Comparison of ENCODE assay signal across 8 cellular contexts in genomic region chr17:3722716-3723115, GRCh38. TPM values are rescaled to one million over a fixed set of nuclear protein-coding genes. Genes with fewer than 3 reads are reported as not detected.
DNase-seq lines count a peak whose midpoint lies in the region; ATAC-seq and TF ChIP-seq lines count a peak whose summit lies in the region.

No MANE protein-coding gene starts in this region.

- no peaks in the 10 kb centered on the region for H3K9me2 ChIP-seq in OCI-LY1 (ENCODE audit: low read depth, low read length)

- peaks cover 7% of the 10 kb centered on the region for H3K79me1 ChIP-seq in neuronal stem cell (ENCODE audit: low read depth, low read length)

- no peak overlapping the region for H3K27ac ChIP-seq in CD8-positive, alpha-beta T cell (ENCODE audit: low read depth, low read length)
- H3K27ac ChIP-seq in OCI-LY1 (ENCODE audit: low read depth, low read length, poor library complexity, severe bottlenecking) (peak overlapping the region; percentile 48), endodermal cell (ENCODE audit: low read depth, low read length) (no peak overlapping the region), neuronal stem cell (replicated peaks; ENCODE audit: low read length) (no peak overlapping the region)

- H3K9me3 Mint-ChIP-seq in CD8-positive, alpha-beta T cell = no peaks in the 10 kb centered on the region
- H3K9me3 Mint-ChIP-seq in endodermal cell = no peaks in the 10 kb centered on the region

- H3K27me3 Mint-ChIP-seq in CD8-positive, alpha-beta T cell (ENCODE audit: low read depth) = no peaks in the 10 kb centered on the region
- H3K27me3 Mint-ChIP-seq in endodermal cell (ENCODE audit: insufficient read depth) = no peaks in the 10 kb centered on the region

- H2AFZ ChIP-seq in OCI-LY1 (ENCODE audit: low read length) = no peak overlapping the region
- H2AFZ ChIP-seq in neuronal stem cell (ENCODE audit: low read length) = peak overlapping the region; percentile 95

- H3K36me3 ChIP-seq in CD8-positive, alpha-beta T cell (ENCODE audit: insufficient read depth, low read length) = no peaks in the 10 kb centered on the region
- H3K36me3 ChIP-seq in OCI-LY1 (ENCODE audit: insufficient read depth, low read length) (peaks cover 43% of the 10 kb centered on the region), endodermal cell (ENCODE audit: control insufficient read depth, insufficient read depth, low read length) (peaks cover 35% of the 10 kb centered on the region), neuronal stem cell (replicated peaks in 1 of 2; ENCODE audit: control insufficient read depth in 2 of 2, insufficient read depth in 2 of 2, low read length in 2 of 2) (peaks cover 18 to 64% of the 10 kb centered on the region in 2 donors)

- no peak overlapping the region for H3K23ac ChIP-seq in neuronal stem cell (ENCODE audit: low read depth, low read length, poor library complexity)

- H4K8ac ChIP-seq in neuronal stem cell (ENCODE audit: low read depth, low read length) = no peak overlapping the region

- ATAC-seq in CD8-positive, alpha-beta T cell = no peak

- POLR2A ChIA-PET in CD8-positive, alpha-beta T cell (lab: Charles Lee) = interaction anchor here (1.3 to 4.3 kb wide), 5 partner anchors 11 to 123 kb away, joined by 3 to 26 read pairs (median 5); partner anchors contain the start of genes NCBP3 and P2RX5

- H3F3A ChIP-seq in OCI-LY1 (ENCODE audit: insufficient read depth, low read length) = no peaks in the 10 kb centered on the region

- no peak overlapping the region for H2BK5ac ChIP-seq in neuronal stem cell (ENCODE audit: low read length)

- peak overlapping the region; percentile 88 for H3K4me3 Mint-ChIP-seq in CD8-positive, alpha-beta T cell
- H3K4me3 Mint-ChIP-seq in endodermal cell = peak overlapping the region; percentile 80

- no peak overlapping the region for H2BK12ac ChIP-seq in neuronal stem cell (ENCODE audit: low read length)

- no peaks in the 10 kb centered on the region for H3K27me3 ChIP-seq in CD8-positive, alpha-beta T cell (ENCODE audit: insufficient read depth, low read length)
- no peaks in the 10 kb centered on the region for H3K27me3 ChIP-seq in OCI-LY1 (ENCODE audit: insufficient read depth, low read length)
- H3K27me3 ChIP-seq in endodermal cell (ENCODE audit: control insufficient read depth, insufficient read depth, low read length, poor library complexity, severe bottlenecking) = no peaks in the 10 kb centered on the region
- no peaks in the 10 kb centered on the region for H3K27me3 ChIP-seq in neuronal stem cell (ENCODE audit: control insufficient read depth in 3 of 3, insufficient read depth in 3 of 3, low read depth in 1 of 3, low read length in 3 of 3)

- no peak for TF ChIP-seq CTCF in CD8-positive, alpha-beta T cell (IDR thresholded peaks at IDR 0.05)
- TF ChIP-seq CTCF in OCI-LY1 (IDR thresholded peaks at IDR 0.05; ENCODE audit: low read length) (no peak), endodermal cell (conservative IDR thresholded peaks at IDR 0.05) (no peak)

- peaks cover 38% of the 10 kb centered on the region for H3K36me3 Mint-ChIP-seq in CD8-positive, alpha-beta T cell
- peaks cover 42% of the 10 kb centered on the region for H3K36me3 Mint-ChIP-seq in endodermal cell (ENCODE audit: low read depth)

- H3K4me3 ChIP-seq in CD8-positive, alpha-beta T cell (ENCODE audit: low read depth, low read length) = peak overlapping the region; percentile 99
- H3K4me3 ChIP-seq in OCI-LY1 (ENCODE audit: low read depth, low read length, poor library complexity, severe bottlenecking) (peak overlapping the region; percentile 95), endodermal cell (ENCODE audit: low read length) (peak overlapping the region; percentile 92), neuronal stem cell (ENCODE audit: low read length in 2 of 2) (peak overlapping the region; percentile 95 to 97)

- CTCF ChIA-PET in CD8-positive, alpha-beta T cell (lab: Charles Lee) = interaction anchor here (0.7 to 3.7 kb wide), 11 partner anchors 10 to 121 kb away, joined by 3 to 18 read pairs (median 3); no protein-coding TSS in a partner anchor

- H3K4me1 Mint-ChIP-seq in CD8-positive, alpha-beta T cell (ENCODE audit: low read depth) = peaks cover 39% of the 10 kb centered on the region
- H3K4me1 Mint-ChIP-seq in endodermal cell = peaks cover 17% of the 10 kb centered on the region

- peak overlapping the region; percentile 97 for H3K4me2 ChIP-seq in OCI-LY1 (ENCODE audit: low read length)
- H3K4me2 ChIP-seq in neuronal stem cell (ENCODE audit: insufficient read depth, low read length, poor library complexity, severe bottlenecking) = peak overlapping the region; percentile 63

- H3K9ac ChIP-seq in OCI-LY1 (ENCODE audit: low read length) (peak overlapping the region; percentile 96), endodermal cell (ENCODE audit: extremely low read depth, low read length, poor library complexity, severe bottlenecking) (peak overlapping the region; percentile 66), neuronal stem cell (ENCODE audit: low read depth, low read length, poor library complexity) (no peak overlapping the region)

- H2AK5ac ChIP-seq in neuronal stem cell (ENCODE audit: low read depth, low read length) = no peak overlapping the region

- intact Hi-C loops in CD8-positive, alpha-beta T cell (cut with DNase I, micrococcal nuclease) = loop anchor here (1.0 to 5.0 kb wide), 6 partner anchors 11 to 540 kb away; partner anchors contain the start of genes P2RX5 (in 2 of the 2), ANKFY1 (in 1 of the 2), EMC6 (in 1 of the 2) and TAX1BP3 (in 1 of the 2)

- H3K9me3 ChIP-seq in CD8-positive, alpha-beta T cell (ENCODE audit: low read length) = no peaks in the 10 kb centered on the region
- no peaks in the 10 kb centered on the region for H3K9me3 ChIP-seq in OCI-LY1 (ENCODE audit: low read length)
- no peaks in the 10 kb centered on the region for H3K9me3 ChIP-seq in endodermal cell (ENCODE audit: control insufficient read depth, low read length)
- no peaks in the 10 kb centered on the region for H3K9me3 ChIP-seq in neuronal stem cell (replicated peaks in 1 of 2; ENCODE audit: control insufficient read depth in 2 of 2, insufficient read depth in 1 of 2, low read depth in 1 of 2, low read length in 2 of 2)

- no peak overlapping the region for H4K91ac ChIP-seq in neuronal stem cell (ENCODE audit: low read depth, low read length, poor library complexity)

- no peak overlapping the region for H3K14ac ChIP-seq in neuronal stem cell (ENCODE audit: low read length)

- H3K27ac Mint-ChIP-seq in CD8-positive, alpha-beta T cell = peak overlapping the region; percentile 84
- no peak overlapping the region for H3K27ac Mint-ChIP-seq in endodermal cell

- DNase-seq in CD8-positive, alpha-beta T cell = no peak
- DNase-seq in endodermal cell = no peak
- no peak for DNase-seq in neuronal stem cell (ENCODE audit: low spot score)
- no peak for DNase-seq in SKM-1 (lab: John Stamatoyannopoulos, UW; ENCODE audit: unreplicated experiment)
- DNase-seq in amygdala (lab: John Stamatoyannopoulos, UW) = no peak
- DNase-seq in Kasumi-1 (lab: John Stamatoyannopoulos, UW) = no peak
- no peak for DNase-seq in foreskin melanocyte

- H3K18ac ChIP-seq in neuronal stem cell (ENCODE audit: low read length) = no peak overlapping the region

- H2BK15ac ChIP-seq in neuronal stem cell (ENCODE audit: low read length) = no peak overlapping the region

- no peak overlapping the region for H2BK120ac ChIP-seq in neuronal stem cell (ENCODE audit: low read depth, low read length)

- WGBS in endodermal cell (ENCODE audit: insufficient coverage in 1 of 2, insufficient read length in 1 of 2), 2 experiments = 72 to 74% methylated on average over 6 of the region's 6 CpGs
- no CpG with 5 or more reads among the region's 6 CpGs for WGBS in neuronal stem cell (ENCODE audit: extremely low coverage in 2 of 2, insufficient read length in 2 of 2, insufficient replicate concordance in 1 of 2), 2 donors

- H4K20me1 ChIP-seq in OCI-LY1 (ENCODE audit: insufficient read depth, low read length) = no peaks in the 10 kb centered on the region

- H3K4ac ChIP-seq in neuronal stem cell (ENCODE audit: low read length) = no peak overlapping the region

- peaks cover 25% of the 10 kb centered on the region for H3K4me1 ChIP-seq in CD8-positive, alpha-beta T cell (ENCODE audit: insufficient read depth, low read length)
- H3K4me1 ChIP-seq in OCI-LY1 (ENCODE audit: insufficient read depth, low read length, severe bottlenecking) = peaks cover 49% of the 10 kb centered on the region
- H3K4me1 ChIP-seq in endodermal cell (ENCODE audit: control insufficient read depth, insufficient read depth, low read length) = peaks cover 3% of the 10 kb centered on the region
- H3K4me1 ChIP-seq in neuronal stem cell (ENCODE audit: control insufficient read depth in 2 of 2, insufficient read depth in 1 of 2, low read depth in 1 of 2, low read length in 2 of 2) = peaks cover 9 to 17% of the 10 kb centered on the region in 2 donors

- H3K79me2 ChIP-seq in OCI-LY1 (ENCODE audit: insufficient read depth, low read length) = peaks cover 22% of the 10 kb centered on the region

RNA-seq across cellular contexts. Expression of gene HASPIN, which starts 1.0 kb away (rescaled TPM):
- total RNA-seq in CD8-positive, alpha-beta T cell = under 1 TPM; 0.38 to 0.58 TPM
- 10 to 100 TPM; 14.7 to 24.6 TPM for total RNA-seq in endodermal cell
- 11.6 TPM for polyA plus RNA-seq in endodermal cell (2013, experiment 1 of 2)
- polyA plus RNA-seq in endodermal cell (2013, experiment 2 of 2) = 11.9 TPM
- polyA plus RNA-seq in neuronal stem cell (2013, experiment 1 of 2) = 12.3 TPM
- polyA plus RNA-seq in neuronal stem cell (2013, experiment 2 of 2) = 12.4 TPM

RNA-seq across cellular contexts. Expression of gene P2RX5, which starts 26.8 kb away (rescaled TPM):
- 10 to 100 TPM; 15.3 to 18.7 TPM for total RNA-seq in CD8-positive, alpha-beta T cell
- under 1 TPM; 0.46 to 0.57 TPM for total RNA-seq in endodermal cell
- polyA plus RNA-seq in endodermal cell (2013, experiment 1 of 2) = 0.36 TPM
- 0.46 TPM for polyA plus RNA-seq in endodermal cell (2013, experiment 2 of 2)
- 0.31 TPM for polyA plus RNA-seq in neuronal stem cell (2013, experiment 1 of 2)
- 0.43 TPM for polyA plus RNA-seq in neuronal stem cell (2013, experiment 2 of 2)

RNA-seq across cellular contexts. Expression of gene EMC6, which starts 54.1 kb away (rescaled TPM):
- 10 to 100 TPM; 39.4 to 41.6 TPM for total RNA-seq in CD8-positive, alpha-beta T cell
- total RNA-seq in endodermal cell = 10 to 100 TPM; 59.4 to 69.5 TPM
- polyA plus RNA-seq in endodermal cell (2013, experiment 1 of 2) = 77.3 TPM
- 68.2 TPM for polyA plus RNA-seq in endodermal cell (2013, experiment 2 of 2)
- 122 TPM for polyA plus RNA-seq in neuronal stem cell (2013, experiment 1 of 2)
- polyA plus RNA-seq in neuronal stem cell (2013, experiment 2 of 2) = 117 TPM

RNA-seq across cellular contexts. Expression of gene TAX1BP3, which starts 54.3 kb away (rescaled TPM):
- total RNA-seq in CD8-positive, alpha-beta T cell = 1 to 10 TPM; 5.5 to 5.8 TPM
- total RNA-seq in endodermal cell = 10 to 100 TPM; 69.6 to 86.8 TPM
- polyA plus RNA-seq in endodermal cell (2013, experiment 1 of 2) = 68.5 TPM
- 73.9 TPM for polyA plus RNA-seq in endodermal cell (2013, experiment 2 of 2)
- polyA plus RNA-seq in neuronal stem cell (2013, experiment 1 of 2) = 39.2 TPM
- polyA plus RNA-seq in neuronal stem cell (2013, experiment 2 of 2) = 37.4 TPM

Comparison
In these comparisons a context has a peak if more than half of its experiments do, and no peak if none do; other contexts are left out.
1. RNA of gene HASPIN, which starts 1.0 kb away (total RNA-seq): 14.7 to 24.6 TPM in endodermal cell; 0.38 to 0.58 TPM in CD8-positive, alpha-beta T cell; every median in the first group is over 4 times any median in the second.
2. RNA of gene P2RX5, which starts 26.8 kb away (total RNA-seq): 15.3 to 18.7 TPM in CD8-positive, alpha-beta T cell; 0.46 to 0.57 TPM in endodermal cell; every median in the first group is over 10 times any median in the second.
3. Peak in every context shown above with its lines, with median percentiles within 50 percentile points of each other: H3K4me3 ChIP-seq.